6 cellular contexts compared by ENCODE assay signal in genomic region chr17:38747385-38748328, GRCh38. TPM values are rescaled to one million over a fixed set of nuclear protein-coding genes. Genes with fewer than 3 reads are reported as not detected.
DNase-seq lines count a peak whose midpoint lies in the region; ATAC-seq and TF ChIP-seq lines count a peak whose summit lies in the region.

No MANE protein-coding gene starts in this region.

- peak overlapping the region; percentile 75 for H3K4me3 ChIP-seq in GM12865 (ENCODE audit: low read depth, low read length)
- peak overlapping the region; percentile 85 for H3K4me3 ChIP-seq in iPS-20b (ENCODE audit: low read length)

- peaks cover 23% of the 10 kb centered on the region for H3K4me1 ChIP-seq in iPS-20b (ENCODE audit: insufficient read depth, low read length)

- peak; percentile 18 for TF ChIP-seq CTCF in GM12865 (IDR thresholded peaks at IDR 0.05; ENCODE audit: insufficient read depth, low read depth, low read length, missing control alignments)

- DNase-seq in GM12865 (ENCODE audit: low read depth) (peak; percentile 53), SK-N-DZ (ENCODE audit: low spot score) (peak; percentile 50), NCI-H1105 (lab: John Stamatoyannopoulos, UW) (no peak), activated gamma-delta T cell treated with Interleukin-2 at 50 U/mL for 16 hours (no peak)

- peaks cover 3% of the 10 kb centered on the region; the same call in 1 of the 2 replicates for H3K36me3 ChIP-seq in iPS-20b (ENCODE audit: insufficient read depth, low read depth, low read length)

- peak overlapping the region; percentile 92 for H3K27ac ChIP-seq in iPS-20b (ENCODE audit: low read length)

- no peak for ATAC-seq in GM19324 (IDR thresholded peaks at IDR 0.05; ENCODE audit: low FRiP score, unreplicated experiment)

- peak overlapping the region; percentile 95 for H3K9ac ChIP-seq in iPS-20b (ENCODE audit: low read depth, low read length)

- peaks cover 17% of the 10 kb centered on the region; the same call in 1 of the 2 replicates for H3K27me3 ChIP-seq in iPS-20b (ENCODE audit: insufficient read depth, low read length)

- no peaks in the 10 kb centered on the region for H3K9me3 ChIP-seq in iPS-20b (ENCODE audit: insufficient read depth, low read depth, low read length)

RNA-seq across cellular contexts. Expression of gene PCGF2, which starts 0.5 kb away (rescaled TPM):
- 13.8 and 15.0 TPM in 2 replicates for polyA plus RNA-seq in SK-N-DZ (2014; cell fraction: cytosol; rRNA removed)
- 16.6 and 33.3 TPM in 2 replicates for polyA plus RNA-seq in SK-N-DZ (2014; cell fraction: nucleus; rRNA removed)

RNA-seq across cellular contexts. Expression of gene PSMB3, which starts 4.9 kb away (rescaled TPM):
- polyA plus RNA-seq in SK-N-DZ (2014; cell fraction: cytosol; rRNA removed) = 569 and 605 TPM in 2 replicates
- 236 and 352 TPM in 2 replicates for polyA plus RNA-seq in SK-N-DZ (2014; cell fraction: nucleus; rRNA removed)

RNA-seq across cellular contexts. Expression of gene CISD3, which starts 17.5 kb away (rescaled TPM):
- 4.1 and 5.9 TPM in 2 replicates for polyA plus RNA-seq in SK-N-DZ (2014; cell fraction: cytosol; rRNA removed)
- polyA plus RNA-seq in SK-N-DZ (2014; cell fraction: nucleus; rRNA removed) = 5.0 TPM in 2 replicates

RNA-seq across cellular contexts. Expression of gene MLLT6, which starts 42.6 kb away (rescaled TPM):
- polyA plus RNA-seq in SK-N-DZ (2014; cell fraction: cytosol; rRNA removed) = 24.7 and 25.6 TPM in 2 replicates
- 88.4 and 109 TPM in 2 replicates for polyA plus RNA-seq in SK-N-DZ (2014; cell fraction: nucleus; rRNA removed)

RNA-seq across cellular contexts. Expression of gene PIP4K2B, which starts 51.7 kb away (rescaled TPM):
- polyA plus RNA-seq in SK-N-DZ (2014; cell fraction: cytosol; rRNA removed) = 55.3 and 64.1 TPM in 2 replicates
- polyA plus RNA-seq in SK-N-DZ (2014; cell fraction: nucleus; rRNA removed) = 60.6 and 62.5 TPM in 2 replicates

Comparison
In these comparisons a context has a peak if more than half of its experiments do, and no peak if none do; other contexts are left out.
1. DNase-seq: peak in GM12865 (single experiment) and SK-N-DZ (single experiment); none in NCI-H1105 (single experiment) and activated gamma-delta T cell treated with Interleukin-2 at 50 U/mL for 16 hours (single experiment).